Comparison of ENCODE assay signal across 8 cellular contexts in genomic region chr14:70086685-70087379, GRCh38.
DNase-seq lines count a peak whose midpoint lies in the region; ATAC-seq and TF ChIP-seq lines count a peak whose summit lies in the region.

No MANE protein-coding gene starts in this region.

- TF ChIP-seq CTCF in GM10248 (IDR thresholded peaks at IDR 0.05; ENCODE audit: control extremely low read depth, extremely low read depth, low read depth, missing control alignments): peak; percentile 43

- H2AK5ac ChIP-seq in mesenchymal stem cell (ENCODE audit: low read length, severe bottlenecking): no peak overlapping the region

- H4K8ac ChIP-seq in mesenchymal stem cell (ENCODE audit: low read length): no peak overlapping the region

- DNase-seq in ACHN (peak; percentile 40), GM10248 (ENCODE audit: extremely low spot score) (peak; percentile 26), NCI-H2227 (lab: John Stamatoyannopoulos, UW; ENCODE audit: unreplicated experiment) (peak; percentile 44), T47D (ENCODE audit: low read depth in 1 of 2, low spot score in 1 of 2) (peak; percentile 39 to 66), mesenchymal stem cell (peak; percentile 13), NCI-H2029 treated with DMSO at 0.1 percent for 48 hours (lab: John Stamatoyannopoulos, UW) (no peak)

- CTCF ChIA-PET in GM10248 (lab: Yijun Ruan, JAX): interaction anchor here (0.6 to 1.9 kb wide), 18 partner anchors 10 to 736 kb away, joined by 3 to 8 read pairs (median 4); no protein-coding TSS in a partner anchor

- peaks cover 38 to 42% of the 10 kb centered on the region in 2 experiments for H3K27me3 ChIP-seq in mesenchymal stem cell (ENCODE audit: control insufficient read depth in 1 of 2, insufficient read depth in 1 of 2, low read length in 2 of 2)

- H3K9me3 ChIP-seq in mesenchymal stem cell (ENCODE audit: control insufficient read depth, low read length): no peaks in the 10 kb centered on the region

- no peaks in the 10 kb centered on the region for H3K79me1 ChIP-seq in mesenchymal stem cell (replicated peaks; ENCODE audit: low read length, poor library complexity, severe bottlenecking)

- no peak overlapping the region for H3K23ac ChIP-seq in mesenchymal stem cell (ENCODE audit: low read length in 2 of 2)

- ATAC-seq in HG03439 (IDR thresholded peaks at IDR 0.05; ENCODE audit: unreplicated experiment) (no peak), GM18505 (IDR thresholded peaks at IDR 0.05; ENCODE audit: unreplicated experiment) (no peak)

- H3K14ac ChIP-seq in mesenchymal stem cell (ENCODE audit: low read length in 2 of 2): no peak overlapping the region

- WGBS in mesenchymal stem cell: 54% methylated on average over 5 of the region's 5 CpGs

- H4K91ac ChIP-seq in mesenchymal stem cell (ENCODE audit: low read length): no peak overlapping the region

- H3K27ac ChIP-seq in mesenchymal stem cell (ENCODE audit: low read length, poor library complexity, severe bottlenecking): no peak overlapping the region

- no peak overlapping the region for H3K4ac ChIP-seq in mesenchymal stem cell (ENCODE audit: low read depth in 1 of 2, low read length in 2 of 2)

- H3K18ac ChIP-seq in mesenchymal stem cell (ENCODE audit: low read depth in 1 of 2, low read length in 2 of 2): no peak overlapping the region

- TF ChIP-seq POLR2A in GM18505 (IDR thresholded peaks at IDR 0.05; ENCODE audit: borderline replicate concordance, extremely low read depth, insufficient read depth, insufficient read length): no peak

- no peak overlapping the region for H3K9ac ChIP-seq in mesenchymal stem cell (ENCODE audit: low read length)

- no peak overlapping the region for H2BK15ac ChIP-seq in mesenchymal stem cell (ENCODE audit: low read depth, poor library complexity, severe bottlenecking)

- no peak overlapping the region for H2BK5ac ChIP-seq in mesenchymal stem cell (ENCODE audit: low read depth, low read length, poor library complexity, severe bottlenecking)

- no peak overlapping the region for H3K4me3 ChIP-seq in mesenchymal stem cell (ENCODE audit: insufficient read depth in 1 of 2, low read depth in 1 of 2, low read length in 2 of 2)

- in situ Hi-C loops in ACHN (cut with HindIII; ENCODE audit: low pct_ligation_motif_present, low pct_unique_long_range_greater_than_20kb, low sequenced_read_pairs): no loop called here
- in situ Hi-C loops in T47D (cut with HindIII; ENCODE audit: low pct_unique_long_range_greater_than_20kb, low sequenced_read_pairs): no loop called here

- no peaks in the 10 kb centered on the region for H3K36me3 ChIP-seq in mesenchymal stem cell (ENCODE audit: control insufficient read depth in 1 of 2, insufficient read depth in 2 of 2, low read depth in 1 of 2, low read length in 2 of 2)

- POLR2A ChIA-PET in GM10248 (lab: Yijun Ruan, JAX): interaction anchor here (0.7 kb wide), 1 partner anchor 192 kb away, joined by 7 read pairs; no protein-coding TSS in a partner anchor

- H3K4me1 ChIP-seq in mesenchymal stem cell (ENCODE audit: control insufficient read depth, insufficient read depth, low read depth, low read length): no peaks in the 10 kb centered on the region

- no peak overlapping the region for H2AFZ ChIP-seq in mesenchymal stem cell (ENCODE audit: low read depth, low read length)

- H2BK120ac ChIP-seq in mesenchymal stem cell (ENCODE audit: low read depth, low read length): no peak overlapping the region

- no peak overlapping the region for H2BK12ac ChIP-seq in mesenchymal stem cell (ENCODE audit: low read length in 2 of 2)

- H3K4me2 ChIP-seq in mesenchymal stem cell (ENCODE audit: low read length, poor library complexity, severe bottlenecking): no peak overlapping the region
